In the genomic region with DNA sequence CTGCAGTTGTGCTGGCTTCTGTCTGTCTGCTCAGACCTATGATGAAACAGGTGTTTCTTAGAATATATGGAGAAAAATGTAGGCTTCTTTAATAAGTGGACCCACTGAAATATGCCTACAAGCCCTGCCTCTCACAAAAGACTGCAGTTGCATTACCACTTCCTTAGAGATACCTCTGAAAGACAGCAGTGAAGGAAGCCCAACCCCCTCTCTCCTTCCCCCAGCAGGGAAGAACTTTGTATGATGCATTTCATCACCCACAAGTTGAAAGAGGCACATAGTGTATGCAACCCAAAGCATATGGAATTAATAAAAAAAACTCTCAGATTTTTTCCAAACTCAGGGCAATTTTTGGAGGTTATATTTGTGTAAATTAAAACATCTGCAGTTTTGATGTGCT, we compare ENCODE assay signal across 17 cellular contexts.
DNase-seq lines count a peak whose midpoint lies in the region; ATAC-seq, FAIRE-seq and TF ChIP-seq lines count a peak whose summit lies in the region.
"Had no signal": no experiment of that assay in that cellular context is flagged by ENCODE, and none has a peak within 500 bp of the region (broad histone marks: within the 10 kb centered on the region; RNA-seq: fewer than 3 reads in every experiment).

No MANE protein-coding gene starts in this region.

- no peak overlapping the region for H3K4me3 Mint-ChIP-seq in GM23338
- peak overlapping the region; percentile 15 for H3K4me3 Mint-ChIP-seq in astrocyte (ENCODE audit: unreplicated experiment)

- no peak overlapping the region; the same call in 1 of the 2 replicates for H3K27ac ChIP-seq in BLaER1
- no peak overlapping the region for H3K27ac ChIP-seq in GM23338 (ENCODE audit: low read depth)
- no peak overlapping the region for H3K27ac ChIP-seq in astrocyte (ENCODE audit: low read depth, low read length)
- no peak overlapping the region for H3K27ac ChIP-seq in psoas muscle
- H3K27ac ChIP-seq: C4-2B had no signal

- TF ChIP-seq CTCF in GM23338 (conservative IDR thresholded peaks at IDR 0.05; ENCODE audit: low read depth in 2 of 2) = no peak
- TF ChIP-seq CTCF in astrocyte (IDR thresholded peaks at IDR 0.05; ENCODE audit: insufficient read depth, low read depth, low read length) = no peak
- TF ChIP-seq CTCF in psoas muscle (IDR thresholded peaks at IDR 0.05) = no peak

- H3K4me2 ChIP-seq in BLaER1 = peak overlapping the region; percentile 59
- H3K4me2 ChIP-seq in GM23338 = no peak overlapping the region
- H3K4me2 ChIP-seq in astrocyte (ENCODE audit: low read length) = no peak overlapping the region

- H3K4me1 Mint-ChIP-seq in GM23338 (peaks cover 15% of the 10 kb centered on the region), astrocyte (ENCODE audit: low read depth, unreplicated experiment) (peaks cover 19% of the 10 kb centered on the region)

- intact Hi-C loops in psoas muscle (cut with DNase I) = no loop called here

- peaks cover 20% of the 10 kb centered on the region for H3K4me1 ChIP-seq in BLaER1
- peaks cover 9% of the 10 kb centered on the region; the same call in 1 of the 2 replicates for H3K4me1 ChIP-seq in GM23338 (ENCODE audit: insufficient read depth)
- H3K4me1 ChIP-seq in astrocyte (ENCODE audit: insufficient read depth, low read length) = no peaks in the 10 kb centered on the region
- no peaks in the 10 kb centered on the region for H3K4me1 ChIP-seq in psoas muscle

- H3K27me3 ChIP-seq in BLaER1 (no peaks in the 10 kb centered on the region), GM23338 (ENCODE audit: insufficient read depth) (no peaks in the 10 kb centered on the region), astrocyte (ENCODE audit: insufficient read depth, low read length) (no peaks in the 10 kb centered on the region), psoas muscle (ENCODE audit: insufficient read depth in 3 of 3, low read length in 2 of 3) (no peaks in the 10 kb centered on the region)

- H3K27ac Mint-ChIP-seq in GM23338 = peak overlapping the region; percentile 20; the same call in 1 of the 2 replicates
- no peak overlapping the region for H3K27ac Mint-ChIP-seq in astrocyte (ENCODE audit: unreplicated experiment)

- no peaks in the 10 kb centered on the region for H3K9me3 ChIP-seq in BLaER1
- H3K9me3 ChIP-seq in astrocyte (ENCODE audit: insufficient read depth, low read depth, low read length) = no peaks in the 10 kb centered on the region
- H3K9me3 ChIP-seq in psoas muscle = no peaks in the 10 kb centered on the region

- H2AFZ ChIP-seq in GM23338 (peak overlapping the region; percentile 64; the same call in 1 of the 2 replicates), astrocyte (ENCODE audit: low read depth, low read length) (no peak overlapping the region)

- FAIRE-seq in astrocyte (lab: Jason Lieb, UNC) = no peak
- FAIRE-seq: GM18507, GM19239 had no signal

- H3K9me3 Mint-ChIP-seq in GM23338 (no peaks in the 10 kb centered on the region), astrocyte (ENCODE audit: unreplicated experiment) (peaks cover 4% of the 10 kb centered on the region)

- ATAC-seq in GM23338 (peak; percentile 45; the same call in 1 of the 3 replicates), psoas muscle (no peak), GM19035 (IDR thresholded peaks at IDR 0.05; ENCODE audit: unreplicated experiment) (no peak)
- ATAC-seq: PC-3 had no signal

- no peaks in the 10 kb centered on the region for H3K9me2 ChIP-seq in GM23338 (ENCODE audit: insufficient read depth)

- H3K27me3 Mint-ChIP-seq in GM23338 (ENCODE audit: insufficient read depth, low read depth, poor library complexity) (no peaks in the 10 kb centered on the region), astrocyte (ENCODE audit: low read depth, unreplicated experiment) (no peaks in the 10 kb centered on the region)

- H3F3A ChIP-seq in GM23338 (replicated peaks; ENCODE audit: low read depth) = no peaks in the 10 kb centered on the region

- H3K79me2 ChIP-seq in GM23338 (replicated peaks; ENCODE audit: insufficient read depth) = no peaks in the 10 kb centered on the region
- no peaks in the 10 kb centered on the region for H3K79me2 ChIP-seq in astrocyte (ENCODE audit: insufficient read depth, low read length)

- no peak overlapping the region for H3K4me3 ChIP-seq in BLaER1
- no peak overlapping the region for H3K4me3 ChIP-seq in GM23338
- H3K4me3 ChIP-seq in astrocyte (ENCODE audit: insufficient read depth, low read depth, low read length) = no peak overlapping the region
- no peak overlapping the region for H3K4me3 ChIP-seq in psoas muscle

- H3K36me3 Mint-ChIP-seq in GM23338 (ENCODE audit: low read depth) = no peaks in the 10 kb centered on the region
- H3K36me3 Mint-ChIP-seq in astrocyte (ENCODE audit: low read depth, unreplicated experiment) = no peaks in the 10 kb centered on the region

- DNase-seq in GM23338 (ENCODE audit: low spot score) (peak; percentile 24), MV-4-11 (lab: John Stamatoyannopoulos, UW) (peak; percentile 0), astrocyte (ENCODE audit: low read depth) (no peak), psoas muscle (no peak), NCI-H510A (lab: John Stamatoyannopoulos, UW) (no peak), retina (no peak)
- DNase-seq: COR-L47, NCI-H1436, NCI-H2081, NCI-H2227 treated with DMSO at 0.1 percent for 48 hours, NCI-H526, PC-3 had no signal

- H3K9ac ChIP-seq in BLaER1 (no peak overlapping the region), astrocyte (ENCODE audit: low read length) (no peak overlapping the region)

- H3K36me3 ChIP-seq in BLaER1 = no peaks in the 10 kb centered on the region
- no peaks in the 10 kb centered on the region for H3K36me3 ChIP-seq in GM23338 (ENCODE audit: insufficient read depth)
- no peaks in the 10 kb centered on the region for H3K36me3 ChIP-seq in astrocyte (ENCODE audit: insufficient read depth, low read length)
- no peaks in the 10 kb centered on the region for H3K36me3 ChIP-seq in psoas muscle (ENCODE audit: insufficient read depth in 1 of 2, low read depth in 1 of 2)

- H4K20me1 ChIP-seq in BLaER1 = no peaks in the 10 kb centered on the region
- H4K20me1 ChIP-seq in GM23338 (replicated peaks; ENCODE audit: insufficient read depth) = no peaks in the 10 kb centered on the region
- no peaks in the 10 kb centered on the region for H4K20me1 ChIP-seq in astrocyte (ENCODE audit: insufficient read depth, low read length)

TF ChIP-seq in GM23338, 12 proteins besides CTCF, POLR2A, EP300 and RAD21:
- TF ChIP-seq CREB1 (CRISPR knock-in tag; IDR thresholded peaks at IDR 0.05; ENCODE audit: low read depth) (no peak), ZNF331 (CRISPR knock-in tag; IDR thresholded peaks at IDR 0.05; ENCODE audit: low read depth) (no peak), ZNF462 (CRISPR knock-in tag; IDR thresholded peaks at IDR 0.05) (no peak)

Comparison
In these comparisons a context has a peak if more than half of its experiments do, and no peak if none do; other contexts are left out.
1. DNase-seq: peak in GM23338 (single experiment) and MV-4-11 (single experiment); none in astrocyte (single experiment), psoas muscle (0 of 2), NCI-H510A (single experiment) and retina (single experiment).